Comparison of ENCODE assay signal across 23 cellular contexts in genomic region chrX:9293051-9293496, GRCh38.
DNase-seq lines count a peak whose midpoint lies in the region; ATAC-seq, FAIRE-seq and TF ChIP-seq lines count a peak whose summit lies in the region.
"Had no signal": no experiment of that assay in that cellular context is flagged by ENCODE, and none has a peak within 500 bp of the region (broad histone marks: within the 10 kb centered on the region; RNA-seq: fewer than 3 reads in every experiment).

No MANE protein-coding gene starts in this region.

- DNase-seq in ELF-1 (ENCODE audit: low read depth, low spot score) (peak; percentile 86), NCI-H2227 treated with DMSO at 0.1 percent for 48 hours (lab: John Stamatoyannopoulos, UW) (peak; percentile 65), ecto neural progenitor cell (ENCODE audit: low spot score) (peak; percentile 49), mesendoderm (peak; percentile 67), kidney (no peak), kidney tubule cell (ENCODE audit: low spot score) (no peak)
- no peak for DNase-seq in activated T-cell treated with anti-CD3 and anti-CD28 coated beads, Interleukin-2, amount 50 U/mL, for 1 hour
- DNase-seq: body of pancreas; GM23248; heart left ventricle; KG1; mesenchymal stem cell; naive thymus-derived CD4-positive, alpha-beta T cell; NCI-H1694 treated with DMSO at 0.1 percent for 48 hours; NCI-H446; stimulated activated CD4-positive, alpha-beta T cell treated with anti-CD3 and anti-CD28 coated beads, Interleukin-2, amount 100 ng/mL, for 24 hours; stimulated activated naive B cell treated with anti-CD40 and anti-IgM and Interleukin-4, amounts not matched to agents 10 μg/mL and 1 μg/mL and 100 μg/mL, for 72 hours; testis had no signal

- no peak overlapping the region for H3K56ac ChIP-seq in mesendoderm (ENCODE audit: low read length)

- H2BK5ac ChIP-seq in mesendoderm (ENCODE audit: low read length), result no peak overlapping the region

- H3K23ac ChIP-seq in mesendoderm (ENCODE audit: low read length), result no peak overlapping the region

- WGBS in mesendoderm (ENCODE audit: extremely low coverage, insufficient coverage, low lambda C conversion rate), result no CpG with 5 or more reads among the region's 18 CpGs

- H3K4me1 ChIP-seq in mesendoderm (ENCODE audit: control insufficient read depth, low read depth, low read length) (peaks cover 3% of the 10 kb centered on the region), kidney (ENCODE audit: control insufficient read depth in 1 of 2, insufficient read depth in 1 of 2, low read depth in 1 of 2, low read length in 2 of 2) (no peaks in the 10 kb centered on the region)
- H3K4me1 ChIP-seq: body of pancreas, heart left ventricle, testis had no signal

- no peaks in the 10 kb centered on the region for H3K27me3 ChIP-seq in mesendoderm (ENCODE audit: insufficient read depth, low read length, poor library complexity)
- H3K27me3 ChIP-seq: BLaER1 treated with 17β-estradiol and CSF1 and Interleukin-3, amounts not matched to agents 10 nM and 100 nM; body of pancreas; testis had no signal

- no peaks in the 10 kb centered on the region for H3K79me1 ChIP-seq in mesendoderm (ENCODE audit: low read length)

- ATAC-seq in GM21526 (IDR thresholded peaks at IDR 0.05; ENCODE audit: low FRiP score, unreplicated experiment), result no peak
- ATAC-seq: body of pancreas; heart left ventricle; naive thymus-derived CD4-positive, alpha-beta T cell had no signal

- H2BK120ac ChIP-seq in mesendoderm (ENCODE audit: low read depth, low read length), result no peak overlapping the region

- H3K4me3 ChIP-seq in mesendoderm (ENCODE audit: low read length) (no peak overlapping the region), kidney (ENCODE audit: low read length in 2 of 2) (no peak overlapping the region)
- H3K4me3 ChIP-seq: BLaER1 treated with 17β-estradiol and CSF1 and Interleukin-3, amounts not matched to agents 10 nM and 100 nM; body of pancreas; GM23248; testis had no signal

- H3K4ac ChIP-seq in mesendoderm (ENCODE audit: low read depth, low read length), result no peak overlapping the region

- TF ChIP-seq CTCF in kidney (IDR thresholded peaks at IDR 0.05; ENCODE audit: borderline replicate concordance, extremely low read depth, insufficient read depth), result no peak

- no peak for FAIRE-seq in kidney (lab: Jason Lieb, UNC)
- FAIRE-seq: colon, G401.6 had no signal

- H3K79me2 ChIP-seq in mesendoderm (ENCODE audit: control insufficient read depth, insufficient read depth, low read length), result no peaks in the 10 kb centered on the region

- no peak overlapping the region for H3K4me2 ChIP-seq in mesendoderm (ENCODE audit: low read length)
- H3K4me2 ChIP-seq: BLaER1 treated with 17β-estradiol and CSF1 and Interleukin-3, amounts not matched to agents 10 nM and 100 nM had no signal

- no peak overlapping the region for H2AK5ac ChIP-seq in mesendoderm (ENCODE audit: low read length)

- no peak overlapping the region for H4K5ac ChIP-seq in mesendoderm (ENCODE audit: low read length)

- intact Hi-C loops in kidney (cut with DNase I), result no loop called here

- no peak overlapping the region for H2BK15ac ChIP-seq in mesendoderm (replicated peaks; ENCODE audit: low read depth)

- no peaks in the 10 kb centered on the region for H3K36me3 ChIP-seq in mesendoderm (ENCODE audit: control insufficient read depth, insufficient read depth, low read length)
- no peaks in the 10 kb centered on the region for H3K36me3 ChIP-seq in kidney (ENCODE audit: control insufficient read depth in 1 of 2, insufficient read depth in 2 of 2, low read length in 2 of 2)
- H3K36me3 ChIP-seq: BLaER1 treated with 17β-estradiol and CSF1 and Interleukin-3, amounts not matched to agents 10 nM and 100 nM; heart left ventricle had no signal

- H3K9ac ChIP-seq in mesendoderm (ENCODE audit: low read length) (no peak overlapping the region), kidney (ENCODE audit: low read length in 2 of 2) (no peak overlapping the region)
- H3K9ac ChIP-seq: BLaER1 treated with 17β-estradiol and CSF1 and Interleukin-3, amounts not matched to agents 10 nM and 100 nM; GM23248 had no signal

- H4K8ac ChIP-seq in mesendoderm (ENCODE audit: low read depth, low read length), result no peak overlapping the region

- no peaks in the 10 kb centered on the region for H3K9me3 ChIP-seq in kidney (ENCODE audit: control insufficient read depth in 1 of 2, low read length in 2 of 2)
- H3K9me3 ChIP-seq: BLaER1 treated with 17β-estradiol and CSF1 and Interleukin-3, amounts not matched to agents 10 nM and 100 nM; body of pancreas; heart left ventricle; testis had no signal

- no peak overlapping the region for H3K27ac ChIP-seq in mesendoderm (ENCODE audit: low read depth, low read length)
- H3K27ac ChIP-seq in kidney (ENCODE audit: low read depth in 2 of 2, low read length in 2 of 2), result no peak overlapping the region
- H3K27ac ChIP-seq: BLaER1 treated with 17β-estradiol and CSF1 and Interleukin-3, amounts not matched to agents 10 nM and 100 nM; body of pancreas; GM23248; heart left ventricle; RWPE1; testis had no signal

- H3K18ac ChIP-seq in mesendoderm (ENCODE audit: low read length), result no peak overlapping the region

Comparison
In these comparisons a context has a peak if more than half of its experiments do, and no peak if none do; other contexts are left out.
1. DNase-seq: peak in ELF-1 (single experiment), NCI-H2227 treated with DMSO at 0.1 percent for 48 hours (single experiment), ecto neural progenitor cell (single experiment) and mesendoderm (single experiment); none in kidney (single experiment), activated T-cell treated with anti-CD3 and anti-CD28 coated beads, Interleukin-2, amount 50 U/mL, for 1 hour (single experiment) and kidney tubule cell (single experiment).